29 cellular contexts compared by ENCODE assay signal in the genomic region with DNA sequence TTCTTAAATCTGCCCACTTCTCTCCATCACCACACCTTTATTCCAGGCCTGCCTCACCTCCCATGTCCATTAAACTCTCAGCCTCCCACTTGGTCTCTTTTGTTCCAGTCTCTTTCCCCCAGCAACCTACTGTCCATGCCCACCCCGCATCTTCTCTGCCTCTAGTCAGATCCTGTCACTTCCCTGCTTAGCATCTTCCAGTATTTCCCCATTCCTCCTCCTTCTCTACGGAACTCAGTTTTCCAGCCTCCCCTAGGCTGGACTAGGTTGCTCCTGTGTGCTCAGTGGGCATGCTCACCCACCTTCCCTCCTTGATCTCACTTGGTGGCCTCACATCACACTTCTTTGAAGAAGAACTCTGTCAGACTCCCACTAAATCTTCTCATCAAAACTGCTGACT.
"Had no signal": no experiment of that assay in that cellular context is flagged by ENCODE, and none has a peak within 500 bp of the region (broad histone marks: within the 10 kb centered on the region; RNA-seq: fewer than 3 reads in every experiment).

No MANE protein-coding gene starts in this region.

- FAIRE-seq: urothelium cell line had no signal

- H3K4me1 Mint-ChIP-seq: stimulated activated effector memory CD8-positive, alpha-beta T cell treated with anti-CD3 and anti-CD28 coated beads, Interleukin-12 subunit alpha, Interleukin-12 subunit beta, amount 100 ng/mL, for 72 hours; stimulated activated memory B cell treated with anti-CD40 and anti-IgM and Interleukin-4, amounts not matched to agents 10 μg/mL and 1 μg/mL and 100 μg/mL, for 72 hours; stimulated activated naive B cell treated with anti-CD40 and anti-IgM and Interleukin-4, amounts not matched to agents 10 μg/mL and 1 μg/mL and 100 μg/mL, for 72 hours; stimulated activated naive CD8-positive, alpha-beta T cell treated with anti-CD3 and anti-CD28 coated beads, Interleukin-15, amount 100 ng/mL, for 72 hours had no signal

- H3K4me3 ChIP-seq: stomach, suprapubic skin, testis, thoracic aorta, thyroid gland, tibial artery, tibial nerve, transverse colon, upper lobe of left lung, upper lobe of right lung, uterus, vagina had no signal

- H3K27ac Mint-ChIP-seq: stimulated activated effector memory CD8-positive, alpha-beta T cell treated with anti-CD3 and anti-CD28 coated beads, Interleukin-12 subunit alpha, Interleukin-12 subunit beta, amount 100 ng/mL, for 72 hours; stimulated activated memory B cell treated with anti-CD40 and anti-IgM and Interleukin-4, amounts not matched to agents 10 μg/mL and 1 μg/mL and 100 μg/mL, for 72 hours; stimulated activated naive B cell treated with anti-CD40 and anti-IgM and Interleukin-4, amounts not matched to agents 10 μg/mL and 1 μg/mL and 100 μg/mL, for 72 hours; stimulated activated naive CD8-positive, alpha-beta T cell treated with anti-CD3 and anti-CD28 coated beads, Interleukin-15, Interleukin-2, amounts not matched to agents 100 ng/mL and 50 ng/mL, for 24 hours; type B pancreatic cell had no signal

- ATAC-seq: stimulated activated effector memory CD8-positive, alpha-beta T cell treated with anti-CD3 and anti-CD28 coated beads, Interleukin-12 subunit alpha, Interleukin-12 subunit beta, amount 100 ng/mL, for 72 hours; stimulated activated memory B cell treated with anti-CD40 and anti-IgM and Interleukin-4, amounts not matched to agents 10 μg/mL and 1 μg/mL and 100 μg/mL, for 72 hours; stimulated activated naive B cell treated with anti-CD40 and anti-IgM and Interleukin-4, amounts not matched to agents 10 μg/mL and 1 μg/mL and 100 μg/mL, for 72 hours; stimulated activated naive CD8-positive, alpha-beta T cell treated with anti-CD3 and anti-CD28 coated beads, Interleukin-15, amount 100 ng/mL, for 72 hours; stimulated activated naive CD8-positive, alpha-beta T cell treated with anti-CD3 and anti-CD28 coated beads, Interleukin-15, Interleukin-2, amounts not matched to agents 100 U/mL and 50 U/mL, for 24 hours; upper lobe of right lung had no signal

- H3K9me3 Mint-ChIP-seq: stimulated activated effector memory CD8-positive, alpha-beta T cell treated with anti-CD3 and anti-CD28 coated beads, Interleukin-12 subunit alpha, Interleukin-12 subunit beta, amount 100 ng/mL, for 72 hours; stimulated activated naive CD8-positive, alpha-beta T cell treated with anti-CD3 and anti-CD28 coated beads, Interleukin-15, Interleukin-2, amounts not matched to agents 100 ng/mL and 50 ng/mL, for 24 hours had no signal

- H3K36me3 Mint-ChIP-seq: stimulated activated effector memory CD8-positive, alpha-beta T cell treated with anti-CD3 and anti-CD28 coated beads, Interleukin-12 subunit alpha, Interleukin-12 subunit beta, amount 100 ng/mL, for 72 hours; stimulated activated memory B cell treated with anti-CD40 and anti-IgM and Interleukin-4, amounts not matched to agents 10 μg/mL and 1 μg/mL and 100 μg/mL, for 72 hours; type B pancreatic cell had no signal

- H3K27me3 Mint-ChIP-seq: stimulated activated memory B cell treated with anti-CD40 and anti-IgM and Interleukin-4, amounts not matched to agents 10 μg/mL and 1 μg/mL and 100 μg/mL, for 72 hours had no signal

- H3K36me3 ChIP-seq: stomach, suprapubic skin, thoracic aorta, thyroid gland, tibial artery, tibial nerve, transverse colon, upper lobe of left lung, upper lobe of right lung, uterus, vagina had no signal

- H3K27me3 ChIP-seq: testis, thyroid gland, tibial nerve, upper lobe of left lung, upper lobe of right lung, uterus, vagina had no signal

- H3K27ac ChIP-seq: stomach, suprapubic skin, testis, thoracic aorta, thyroid gland, tibial artery, tibial nerve, transverse colon, upper lobe of left lung, upper lobe of right lung, uterus, vagina had no signal

- H3K4me3 Mint-ChIP-seq: stimulated activated effector memory CD8-positive, alpha-beta T cell treated with anti-CD3 and anti-CD28 coated beads, Interleukin-12 subunit alpha, Interleukin-12 subunit beta, amount 100 ng/mL, for 72 hours; stimulated activated memory B cell treated with anti-CD40 and anti-IgM and Interleukin-4, amounts not matched to agents 10 μg/mL and 1 μg/mL and 100 μg/mL, for 72 hours; stimulated activated naive B cell treated with anti-CD40 and anti-IgM and Interleukin-4, amounts not matched to agents 10 μg/mL and 1 μg/mL and 100 μg/mL, for 72 hours; stimulated activated naive CD8-positive, alpha-beta T cell treated with anti-CD3 and anti-CD28 coated beads, Interleukin-15, amount 100 ng/mL, for 72 hours; stimulated activated naive CD8-positive, alpha-beta T cell treated with anti-CD3 and anti-CD28 coated beads, Interleukin-15, Interleukin-2, amounts not matched to agents 100 ng/mL and 50 ng/mL, for 24 hours; type B pancreatic cell had no signal

- H3K9me3 ChIP-seq: stomach, suprapubic skin, testis, thoracic aorta, thyroid gland, tibial artery, tibial nerve, transverse colon, upper lobe of left lung, upper lobe of right lung, uterus, vagina had no signal

- H3K4me1 ChIP-seq: stomach, suprapubic skin, thyroid gland, transverse colon, upper lobe of left lung, upper lobe of right lung, uterus, vagina had no signal

- DNase-seq: stimulated activated CD4-positive, alpha-beta T cell treated with anti-CD3 and anti-CD28 coated beads, Interleukin-2, amount 100 ng/mL, for 48 hours; stimulated activated CD4-positive, alpha-beta T cell treated with anti-CD3 and anti-CD28 coated beads, Interleukin-4, amount 100 ng/mL, for 1 hour; stimulated activated CD4-positive, alpha-beta T cell treated with anti-CD3 and anti-CD28 coated beads, Interleukin-4, amount 100 ng/mL, for 24 hours; stimulated activated CD4-positive, alpha-beta T cell treated with anti-CD3 and anti-CD28 coated beads, Interleukin-4, amount 100 ng/mL, for 4 hours; stimulated activated CD8-positive, alpha-beta memory T cell treated with anti-CD3 and anti-CD28 coated beads, Interleukin-4, amount 100 ng/mL, for 48 hours; stimulated activated naive B cell treated with anti-CD40 and anti-IgM and Interleukin-4, amounts not matched to agents 10 μg/mL and 1 μg/mL and 100 μg/mL, for 72 hours; stimulated activated naive CD4-positive, alpha-beta T cell; stimulated activated naive CD4-positive, alpha-beta T cell treated with Interleukin-2 at 50 U/mL for 16 hours; stimulated activated naive CD8-positive, alpha-beta T cell treated with anti-CD3 and anti-CD28 coated beads, Interleukin-15, amount 100 ng/mL, for 72 hours; stimulated activated naive CD8-positive, alpha-beta T cell treated with anti-CD3 and anti-CD28 coated beads, Interleukin-15, Interleukin-2, amounts not matched to agents 100 U/mL and 50 U/mL, for 24 hours; stomach; substantia nigra; testis; thyroid gland; tibial artery; transverse colon; trophoblast cell; upper lobe of left lung; upper lobe of right lung; uterus had no signal
